ENCODE assay signal across 17 cellular contexts in the genomic region with DNA sequence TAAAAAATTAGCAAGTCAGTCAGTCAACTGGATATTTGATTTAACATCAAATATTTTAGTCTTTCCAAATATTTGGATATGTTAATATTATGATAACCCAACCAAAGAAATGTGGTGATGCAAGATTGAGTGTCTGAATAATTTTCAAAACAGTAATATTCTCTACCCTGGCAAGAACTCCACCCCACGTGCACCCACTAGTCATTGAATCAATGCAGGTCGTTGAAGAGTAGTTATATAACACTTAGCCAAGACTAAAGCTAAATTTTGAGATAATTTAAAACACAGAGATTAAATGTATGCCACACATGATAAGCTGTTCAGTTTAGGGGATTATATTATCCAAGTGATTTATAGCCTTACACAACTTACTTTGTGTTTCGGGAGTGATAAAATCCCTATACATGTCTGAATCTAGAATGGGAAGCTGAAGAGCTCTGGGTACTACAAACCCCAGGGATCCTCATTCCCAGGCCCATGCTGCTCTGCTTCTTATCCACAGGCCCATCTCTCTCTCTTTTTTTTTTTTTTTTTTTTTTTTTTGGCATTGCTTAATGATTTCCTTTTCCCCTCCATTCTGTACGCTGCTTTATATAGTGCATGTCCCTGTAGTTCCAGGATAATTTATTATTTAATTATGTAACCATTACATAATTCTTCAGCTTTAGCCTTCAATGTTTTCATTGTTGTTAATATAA.
DNase-seq lines count a peak whose midpoint lies in the region; ATAC-seq and TF ChIP-seq lines count a peak whose summit lies in the region.
"Had no signal": no experiment of that assay in that cellular context is flagged by ENCODE, and none has a peak within 500 bp of the region (broad histone marks: within the 10 kb centered on the region; RNA-seq: fewer than 3 reads in every experiment).

No MANE protein-coding gene starts in this region.

- H3K4me3 ChIP-seq in ACC112 (ENCODE audit: low read depth, low read length), result no peak overlapping the region
- no peak overlapping the region for H3K4me3 ChIP-seq in choroid plexus epithelial cell (ENCODE audit: low read depth, low read length)
- no peak overlapping the region for H3K4me3 ChIP-seq in osteoblast (ENCODE audit: insufficient read depth, low read length)
- no peak overlapping the region for H3K4me3 ChIP-seq in tibial artery

- H3K36me3 Mint-ChIP-seq in natural killer cell, result no peaks in the 10 kb centered on the region

- intact Hi-C loops in natural killer cell (cut with micrococcal nuclease) (no loop called here), tibial artery (cut with DNase I; ENCODE audit: low total_unique reads) (no loop called here)

- H3K27me3 Mint-ChIP-seq in natural killer cell (ENCODE audit: low read depth in 2 of 2), result no peaks in the 10 kb centered on the region

- H3K27ac ChIP-seq in ACC112 (ENCODE audit: low read depth, low read length), result peak overlapping the region; percentile 67
- H3K27ac ChIP-seq in osteoblast (ENCODE audit: low read depth, low read length), result peak overlapping the region; percentile 87
- H3K27ac ChIP-seq in tibial artery, result no peak overlapping the region

- peaks cover 0 to 2% of the 10 kb centered on the region in 2 donors for H3K9me3 Mint-ChIP-seq in natural killer cell
- H3K9me3 Mint-ChIP-seq: H9 had no signal

- H3K27me3 ChIP-seq in ACC112 (ENCODE audit: insufficient read depth, low read length) (no peaks in the 10 kb centered on the region), osteoblast (ENCODE audit: insufficient read depth, low read length) (no peaks in the 10 kb centered on the region), tibial artery (peaks cover 0 to 21% of the 10 kb centered on the region in 2 donors)

- peaks cover 46% of the 10 kb centered on the region for H3K4me1 ChIP-seq in ACC112 (ENCODE audit: control insufficient read depth, insufficient read depth, low read length, unreplicated experiment)
- peaks cover 55% of the 10 kb centered on the region for H3K4me1 ChIP-seq in osteoblast (ENCODE audit: insufficient read depth, low read length)
- peaks cover 0 to 2% (median 0%) of the 10 kb centered on the region in 4 donors for H3K4me1 ChIP-seq in tibial artery

- TF ChIP-seq CTCF in choroid plexus epithelial cell (conservative IDR thresholded peaks at IDR 0.05; ENCODE audit: low read depth, low read length) (no peak), osteoblast (IDR thresholded peaks at IDR 0.05; ENCODE audit: extremely low read depth, low read depth, low read length) (no peak), natural killer cell (IDR thresholded peaks at IDR 0.05) (no peak), tibial artery (IDR thresholded peaks at IDR 0.05) (no peak)

- no peaks in the 10 kb centered on the region for H3K36me3 ChIP-seq in ACC112 (ENCODE audit: insufficient read depth, low read length)
- H3K36me3 ChIP-seq in osteoblast (ENCODE audit: insufficient read depth, low read length), result no peaks in the 10 kb centered on the region
- no peaks in the 10 kb centered on the region for H3K36me3 ChIP-seq in tibial artery

- H3K79me2 ChIP-seq in ACC112 (ENCODE audit: control insufficient read depth, insufficient read depth, low read length, unreplicated experiment) (no peaks in the 10 kb centered on the region), osteoblast (ENCODE audit: insufficient read depth, low read length) (no peaks in the 10 kb centered on the region)

- no peaks in the 10 kb centered on the region for H3K4me1 Mint-ChIP-seq in natural killer cell

- peak; percentile 30 for DNase-seq in NCI-H69 (lab: John Stamatoyannopoulos, UW)
- peak; percentile 59 for DNase-seq in choroid plexus epithelial cell (ENCODE audit: low read depth)
- DNase-seq in osteoblast (ENCODE audit: insufficient read length, low spot score, missing footprints), result peak; percentile 84
- no peak for DNase-seq in activated CD4-positive, alpha-beta T cell treated with anti-CD3 and anti-CD28 coated beads for 4 hours
- no peak for DNase-seq in AML-193 (lab: John Stamatoyannopoulos, UW)
- DNase-seq in natural killer cell, result no peak
- no peak for DNase-seq in tibial artery
- DNase-seq: DMS53, H9, Karpas-422, NCI-H1417, NCI-H1930, NCI-H2171, NCI-H446 treated with DMSO at 0.1 percent for 48 hours, NCI-H774 had no signal

- no peak for ATAC-seq in natural killer cell
- ATAC-seq: Panc1 had no signal

- no peak overlapping the region for H3K4me3 Mint-ChIP-seq in natural killer cell
- H3K4me3 Mint-ChIP-seq: H9 had no signal

- H2AFZ ChIP-seq in ACC112 (ENCODE audit: low read length, unreplicated experiment) (no peak overlapping the region), osteoblast (ENCODE audit: low read length) (no peak overlapping the region)

- H4K20me1 ChIP-seq in osteoblast (ENCODE audit: insufficient read depth, low read length), result no peaks in the 10 kb centered on the region

- no peaks in the 10 kb centered on the region for H3K9me3 ChIP-seq in osteoblast (ENCODE audit: low read depth, low read length)
- H3K9me3 ChIP-seq in tibial artery, result no peaks in the 10 kb centered on the region

- H3K27ac Mint-ChIP-seq in natural killer cell, result no peak overlapping the region

- H3K4me2 ChIP-seq in osteoblast (ENCODE audit: insufficient read depth, low read length), result peak overlapping the region; percentile 12

Comparison
In these comparisons a context has a peak if more than half of its experiments do, and no peak if none do; other contexts are left out.
1. H3K27ac ChIP-seq: peak in ACC112 (single experiment) and osteoblast (single experiment); none in tibial artery (0 of 2).
2. DNase-seq: peak in NCI-H69 (single experiment), choroid plexus epithelial cell (single experiment) and osteoblast (single experiment); none in activated CD4-positive, alpha-beta T cell treated with anti-CD3 and anti-CD28 coated beads for 4 hours (0 of 2), AML-193 (0 of 2), natural killer cell (single experiment) and tibial artery (0 of 2).